In the genomic region with DNA sequence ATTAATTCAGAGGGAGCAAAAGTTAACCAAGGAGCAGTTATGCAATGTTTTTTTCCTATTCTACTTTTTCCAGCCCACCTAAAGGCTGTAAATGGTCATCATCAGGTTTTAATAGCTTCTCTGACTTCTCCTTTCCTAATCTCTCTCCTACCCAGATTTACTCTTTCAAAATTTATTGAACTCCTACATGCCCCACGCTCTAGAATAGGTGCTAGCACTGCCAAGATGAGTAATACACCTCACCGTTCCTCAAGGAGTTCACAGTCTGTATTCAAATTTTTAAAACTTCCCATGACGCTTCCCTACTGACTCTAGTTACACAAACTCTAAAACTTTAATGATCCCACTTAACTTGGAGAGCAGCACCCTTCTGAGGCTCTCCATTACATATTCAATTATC, we compare ENCODE assay signal across 16 cellular contexts. TPM values are rescaled to one million over a fixed set of nuclear protein-coding genes. Genes with fewer than 3 reads are reported as not detected.
DNase-seq lines count a peak whose midpoint lies in the region; ATAC-seq and TF ChIP-seq lines count a peak whose summit lies in the region.
"Had no signal": no experiment of that assay in that cellular context is flagged by ENCODE, and none has a peak within 500 bp of the region (broad histone marks: within the 10 kb centered on the region; RNA-seq: fewer than 3 reads in every experiment).

No MANE protein-coding gene starts in this region.

- peaks cover 47% of the 10 kb centered on the region for H3K4me1 Mint-ChIP-seq in brain
- no peaks in the 10 kb centered on the region for H3K4me1 Mint-ChIP-seq in CD8-positive, alpha-beta memory T cell
- H3K4me1 Mint-ChIP-seq in stimulated activated naive CD8-positive, alpha-beta T cell treated with anti-CD3 and anti-CD28 coated beads, Interleukin-15, amount 100 ng/mL, for 72 hours = no peaks in the 10 kb centered on the region
- H3K4me1 Mint-ChIP-seq: immature natural killer cell, naive B cell had no signal

- H3K27me3 ChIP-seq in left lung = no peaks in the 10 kb centered on the region
- no peaks in the 10 kb centered on the region for H3K27me3 ChIP-seq in skeletal muscle satellite cell (ENCODE audit: control insufficient read depth, insufficient read depth, low read length)
- no peaks in the 10 kb centered on the region for H3K27me3 ChIP-seq in CD8-positive, alpha-beta memory T cell (ENCODE audit: insufficient read depth, low read length, poor library complexity, severe bottlenecking)

- peak overlapping the region; percentile 29 to 96 (median 80) for H3K27ac Mint-ChIP-seq in brain
- H3K27ac Mint-ChIP-seq in CD8-positive, alpha-beta memory T cell = no peak overlapping the region
- H3K27ac Mint-ChIP-seq in stimulated activated naive CD8-positive, alpha-beta T cell treated with anti-CD3 and anti-CD28 coated beads, Interleukin-15, amount 100 ng/mL, for 72 hours = no peak overlapping the region
- H3K27ac Mint-ChIP-seq: immature natural killer cell had no signal

- H3K27ac ChIP-seq in left lung = peak overlapping the region; percentile 53 to 90
- H3K27ac ChIP-seq in CD8-positive, alpha-beta memory T cell (ENCODE audit: low read depth, low read length) = no peak overlapping the region

- peak overlapping the region; percentile 77 for H3K4me2 ChIP-seq in skeletal muscle satellite cell (ENCODE audit: low read length)

- DNase-seq in Daoy (ENCODE audit: low read depth) (peak; percentile 46), left lung (no peak)
- no peak for DNase-seq in CD8-positive, alpha-beta memory T cell
- no peak for DNase-seq in stimulated activated naive CD8-positive, alpha-beta T cell treated with anti-CD3 and anti-CD28 coated beads, Interleukin-15, amount 100 ng/mL, for 72 hours
- DNase-seq: activated CD8-positive, alpha-beta memory T cell treated with anti-CD3 and anti-CD28 coated beads for 24 hours; activated naive CD4-positive, alpha-beta T cell; immature natural killer cell; naive B cell; NCI-H1930; NCI-H82 had no signal

- TF ChIP-seq CTCF in brain (conservative IDR thresholded peaks at IDR 0.05) = no peak
- no peak for TF ChIP-seq CTCF in left lung (IDR thresholded peaks at IDR 0.05)

- H3K9ac ChIP-seq in skeletal muscle satellite cell (ENCODE audit: low read depth, low read length) = peak overlapping the region; percentile 62

- H3K4me3 Mint-ChIP-seq in brain = peak overlapping the region in 3 of 5 experiments; percentile 50 to 80 (median 59)
- H3K4me3 Mint-ChIP-seq in CD8-positive, alpha-beta memory T cell = no peak overlapping the region
- H3K4me3 Mint-ChIP-seq in stimulated activated naive CD8-positive, alpha-beta T cell treated with anti-CD3 and anti-CD28 coated beads, Interleukin-15, amount 100 ng/mL, for 72 hours = no peak overlapping the region
- H3K4me3 Mint-ChIP-seq: immature natural killer cell, naive B cell had no signal

- peaks cover 22 to 36% of the 10 kb centered on the region in 2 donors for H3K4me1 ChIP-seq in left lung
- peaks cover 41% of the 10 kb centered on the region for H3K4me1 ChIP-seq in skeletal muscle satellite cell (ENCODE audit: control insufficient read depth, insufficient read depth, low read length)
- no peaks in the 10 kb centered on the region for H3K4me1 ChIP-seq in CD8-positive, alpha-beta memory T cell (ENCODE audit: insufficient read depth, low read length)

- peaks cover 0 to 13% (median 3%) of the 10 kb centered on the region in 5 experiments for H3K9me3 Mint-ChIP-seq in brain
- no peaks in the 10 kb centered on the region for H3K9me3 Mint-ChIP-seq in CD8-positive, alpha-beta memory T cell
- no peaks in the 10 kb centered on the region for H3K9me3 Mint-ChIP-seq in stimulated activated naive CD8-positive, alpha-beta T cell treated with anti-CD3 and anti-CD28 coated beads, Interleukin-15, amount 100 ng/mL, for 72 hours
- H3K9me3 Mint-ChIP-seq: immature natural killer cell had no signal

- CTCF ChIA-PET in CD8-positive, alpha-beta memory T cell (lab: Charles Lee) = no interaction called here

- no peaks in the 10 kb centered on the region for H3K9me3 ChIP-seq in left lung
- no peaks in the 10 kb centered on the region for H3K9me3 ChIP-seq in skeletal muscle satellite cell (replicated peaks; ENCODE audit: low read length)
- H3K9me3 ChIP-seq in CD8-positive, alpha-beta memory T cell (ENCODE audit: low read length) = no peaks in the 10 kb centered on the region

- H3K36me3 ChIP-seq in left lung = no peaks in the 10 kb centered on the region
- H3K36me3 ChIP-seq in skeletal muscle satellite cell (ENCODE audit: insufficient read depth, low read length) = no peaks in the 10 kb centered on the region
- H3K36me3 ChIP-seq in CD8-positive, alpha-beta memory T cell (ENCODE audit: insufficient read depth, low read length) = no peaks in the 10 kb centered on the region

- POLR2A ChIA-PET in CD8-positive, alpha-beta memory T cell (lab: Charles Lee) = interaction anchor here (0.6 kb wide), 1 partner anchor 9 kb away, joined by 3 read pairs; no protein-coding TSS in a partner anchor

- peak; percentile 66 for ATAC-seq in left lung
- ATAC-seq in GM18520 (IDR thresholded peaks at IDR 0.05; ENCODE audit: unreplicated experiment) = no peak
- no peak for ATAC-seq in stimulated activated naive CD8-positive, alpha-beta T cell treated with anti-CD3 and anti-CD28 coated beads, Interleukin-15, amount 100 ng/mL, for 72 hours
- no peak for ATAC-seq in HG03097 (IDR thresholded peaks at IDR 0.05; ENCODE audit: low FRiP score, unreplicated experiment)
- ATAC-seq: K562, Right ventricle myocardium inferior had no signal

- H3K4me3 ChIP-seq in left lung (no peak overlapping the region), skeletal muscle satellite cell (ENCODE audit: low read length) (peak overlapping the region; percentile 55)
- no peak overlapping the region for H3K4me3 ChIP-seq in CD8-positive, alpha-beta memory T cell (ENCODE audit: low read length)
- H3K4me3 ChIP-seq: K562 had no signal

- peaks cover 3% of the 10 kb centered on the region for H3K27me3 Mint-ChIP-seq in brain
- no peaks in the 10 kb centered on the region for H3K27me3 Mint-ChIP-seq in CD8-positive, alpha-beta memory T cell
- no peaks in the 10 kb centered on the region for H3K27me3 Mint-ChIP-seq in stimulated activated naive CD8-positive, alpha-beta T cell treated with anti-CD3 and anti-CD28 coated beads, Interleukin-15, amount 100 ng/mL, for 72 hours
- H3K27me3 Mint-ChIP-seq: naive B cell had no signal

- peaks cover 24% of the 10 kb centered on the region for H3K36me3 Mint-ChIP-seq in brain
- peaks cover 4 to 16% (median 8%) of the 10 kb centered on the region in 3 donors for H3K36me3 Mint-ChIP-seq in CD8-positive, alpha-beta memory T cell

- intact Hi-C loops in left lung (cut with DNase I) = no loop called here

RNA-seq across cellular contexts. Expression of a gene that starts 51.7 kb away (rescaled TPM):
- 2.8 and 3.1 TPM in 2 replicates for total RNA-seq in Daoy (2014; rRNA removed; shearing (Covaris generic))
- 4.0 TPM for polyA plus RNA-seq in brain (ENCODE audit: insufficient read depth, low read depth, low replicate concordance)
- 1 to 10 TPM; 5.1 to 7.9 TPM for total RNA-seq in left lung
- total RNA-seq in skeletal muscle satellite cell (2012; rRNA removed) = 2.0 and 2.4 TPM in 2 replicates
- 1 to 10 TPM; 4.4 to 4.6 TPM for total RNA-seq in CD8-positive, alpha-beta memory T cell
- 6.8 TPM for polyA plus RNA-seq in CD8-positive, alpha-beta memory T cell

Comparison
In these comparisons a context has a peak if more than half of its experiments do, and no peak if none do; other contexts are left out.
1. H3K27ac Mint-ChIP-seq: peak in brain (5 of 5); none in CD8-positive, alpha-beta memory T cell (0 of 8) and stimulated activated naive CD8-positive, alpha-beta T cell treated with anti-CD3 and anti-CD28 coated beads, Interleukin-15, amount 100 ng/mL, for 72 hours (0 of 2).
2. H3K4me3 Mint-ChIP-seq: peak in brain (3 of 5); none in CD8-positive, alpha-beta memory T cell (0 of 7) and stimulated activated naive CD8-positive, alpha-beta T cell treated with anti-CD3 and anti-CD28 coated beads, Interleukin-15, amount 100 ng/mL, for 72 hours (0 of 2).